In the genomic region with DNA sequence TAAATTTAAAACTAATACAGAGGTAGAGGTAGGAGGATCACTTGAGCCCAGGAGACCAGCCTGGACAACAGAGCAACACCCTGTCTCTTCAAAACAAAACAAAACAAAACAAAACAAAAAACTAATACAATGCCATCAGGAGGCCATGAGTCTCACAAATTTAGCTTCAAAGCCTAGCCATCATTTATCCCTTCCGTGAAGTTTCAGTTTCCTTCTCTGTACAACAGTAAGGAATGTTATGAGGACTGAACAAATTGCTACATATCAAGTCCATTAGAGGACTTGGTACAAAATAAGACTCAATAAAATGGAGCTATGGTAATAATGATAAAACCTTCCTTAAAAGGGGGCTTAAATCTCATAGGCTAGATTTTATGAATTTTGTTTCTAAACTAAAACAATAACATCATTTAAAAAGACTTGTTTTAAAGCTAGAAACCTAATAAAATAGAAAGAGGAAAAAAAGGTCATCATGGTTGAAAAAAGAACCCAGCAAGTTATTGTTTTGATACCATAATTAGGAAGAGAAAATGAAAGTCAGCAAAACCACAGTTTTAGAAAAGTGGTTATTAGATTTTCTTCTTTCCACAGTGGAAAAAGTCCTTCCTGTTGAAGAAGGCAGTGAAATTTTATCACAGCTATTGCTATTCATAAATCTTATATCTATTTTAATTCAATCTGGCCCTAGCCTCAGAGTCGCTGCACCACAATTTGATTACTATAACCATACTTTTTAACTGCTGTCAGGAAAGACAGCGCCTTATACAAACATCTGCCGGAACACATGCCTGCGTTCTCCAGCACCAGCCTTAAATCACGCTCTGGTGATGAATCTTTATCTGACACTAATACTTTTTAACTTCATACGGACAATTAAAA, we compare ENCODE assay signal across 1 cellular context.
TF ChIP-seq lines count a peak whose summit lies in the region.

No MANE protein-coding gene starts in this region.

TF ChIP-seq in GM12878, 131 proteins besides CTCF, POLR2A, EP300 and RAD21 (continued from another document):
- TF ChIP-seq, protein P1, sequence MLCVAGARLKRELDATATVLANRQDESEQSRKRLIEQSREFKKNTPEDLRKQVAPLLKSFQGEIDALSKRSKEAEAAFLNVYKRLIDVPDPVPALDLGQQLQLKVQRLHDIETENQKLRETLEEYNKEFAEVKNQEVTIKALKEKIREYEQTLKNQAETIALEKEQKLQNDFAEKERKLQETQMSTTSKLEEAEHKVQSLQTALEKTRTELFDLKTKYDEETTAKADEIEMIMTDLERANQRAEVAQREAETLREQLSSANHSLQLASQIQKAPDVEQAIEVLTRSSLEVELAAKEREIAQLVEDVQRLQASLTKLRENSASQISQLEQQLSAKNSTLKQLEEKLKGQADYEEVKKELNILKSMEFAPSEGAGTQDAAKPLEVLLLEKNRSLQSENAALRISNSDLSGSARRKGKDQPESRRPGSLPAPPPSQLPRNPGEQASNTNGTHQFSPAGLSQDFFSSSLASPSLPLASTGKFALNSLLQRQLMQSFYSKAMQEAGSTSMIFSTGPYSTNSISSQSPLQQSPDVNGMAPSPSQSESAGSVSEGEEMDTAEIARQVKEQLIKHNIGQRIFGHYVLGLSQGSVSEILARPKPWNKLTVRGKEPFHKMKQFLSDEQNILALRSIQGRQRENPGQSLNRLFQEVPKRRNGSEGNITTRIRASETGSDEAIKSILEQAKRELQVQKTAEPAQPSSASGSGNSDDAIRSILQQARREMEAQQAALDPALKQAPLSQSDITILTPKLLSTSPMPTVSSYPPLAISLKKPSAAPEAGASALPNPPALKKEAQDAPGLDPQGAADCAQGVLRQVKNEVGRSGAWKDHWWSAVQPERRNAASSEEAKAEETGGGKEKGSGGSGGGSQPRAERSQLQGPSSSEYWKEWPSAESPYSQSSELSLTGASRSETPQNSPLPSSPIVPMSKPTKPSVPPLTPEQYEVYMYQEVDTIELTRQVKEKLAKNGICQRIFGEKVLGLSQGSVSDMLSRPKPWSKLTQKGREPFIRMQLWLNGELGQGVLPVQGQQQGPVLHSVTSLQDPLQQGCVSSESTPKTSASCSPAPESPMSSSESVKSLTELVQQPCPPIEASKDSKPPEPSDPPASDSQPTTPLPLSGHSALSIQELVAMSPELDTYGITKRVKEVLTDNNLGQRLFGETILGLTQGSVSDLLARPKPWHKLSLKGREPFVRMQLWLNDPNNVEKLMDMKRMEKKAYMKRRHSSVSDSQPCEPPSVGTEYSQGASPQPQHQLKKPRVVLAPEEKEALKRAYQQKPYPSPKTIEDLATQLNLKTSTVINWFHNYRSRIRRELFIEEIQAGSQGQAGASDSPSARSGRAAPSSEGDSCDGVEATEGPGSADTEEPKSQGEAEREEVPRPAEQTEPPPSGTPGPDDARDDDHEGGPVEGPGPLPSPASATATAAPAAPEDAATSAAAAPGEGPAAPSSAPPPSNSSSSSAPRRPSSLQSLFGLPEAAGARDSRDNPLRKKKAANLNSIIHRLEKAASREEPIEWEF (IDR thresholded peaks at IDR 0.05; ENCODE audit: insufficient replicate concordance, low read depth, low read length): no peak
- TF ChIP-seq TCF7 (IDR thresholded peaks at IDR 0.05; ENCODE audit: borderline replicate concordance): peak; percentile 40; the same call in 1 of the 2 replicates
- 0 out of 2 replicates have a peak, but pooled peaks have one; percentile 59 for TF ChIP-seq ASH2L (IDR thresholded peaks at IDR 0.05; ENCODE audit: borderline replicate concordance, low read depth)
- peak; percentile 55; the same call in 1 of the 2 replicates for TF ChIP-seq EED (IDR thresholded peaks at IDR 0.05; ENCODE audit: low read depth)
- TF ChIP-seq, protein P2, sequence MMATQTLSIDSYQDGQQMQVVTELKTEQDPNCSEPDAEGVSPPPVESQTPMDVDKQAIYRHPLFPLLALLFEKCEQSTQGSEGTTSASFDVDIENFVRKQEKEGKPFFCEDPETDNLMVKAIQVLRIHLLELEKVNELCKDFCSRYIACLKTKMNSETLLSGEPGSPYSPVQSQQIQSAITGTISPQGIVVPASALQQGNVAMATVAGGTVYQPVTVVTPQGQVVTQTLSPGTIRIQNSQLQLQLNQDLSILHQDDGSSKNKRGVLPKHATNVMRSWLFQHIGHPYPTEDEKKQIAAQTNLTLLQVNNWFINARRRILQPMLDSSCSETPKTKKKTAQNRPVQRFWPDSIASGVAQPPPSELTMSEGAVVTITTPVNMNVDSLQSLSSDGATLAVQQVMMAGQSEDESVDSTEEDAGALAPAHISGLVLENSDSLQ (IDR thresholded peaks at IDR 0.05): peak; percentile 19; the same call in 1 of the 2 replicates
- TF ChIP-seq BHLHE40 (IDR thresholded peaks at IDR 0.05; ENCODE audit: borderline replicate concordance in 1 of 2, low read depth in 2 of 2, low read length in 1 of 2): 0 out of 4 replicates have a peak, but pooled peaks of 1 of the 2 experiments have one; percentile 49
- 0 out of 2 replicates have a peak, but pooled peaks have one; percentile 25 for TF ChIP-seq MXI1 (IDR thresholded peaks at IDR 0.05; ENCODE audit: low read depth, low read length)
- peak; percentile 35; the same call in 1 of the 2 replicates for TF ChIP-seq ZNF384 (IDR thresholded peaks at IDR 0.05; ENCODE audit: borderline replicate concordance, low read depth, low read length)
- peak; percentile 87 for TF ChIP-seq IKZF1 (conservative IDR thresholded peaks at IDR 0.05)
- TF ChIP-seq FOXM1 (IDR thresholded peaks at IDR 0.05; ENCODE audit: low read depth, low read length): peak; percentile 77; the same call in 1 of the 2 replicates
- peak; percentile 96 for TF ChIP-seq RUNX3 (IDR thresholded peaks at IDR 0.05; ENCODE audit: low read length)
- peak in 1 of 2 experiments; percentile 88; a peak in 1 of 4 replicates for TF ChIP-seq CEBPB (IDR thresholded peaks at IDR 0.05; ENCODE audit: borderline replicate concordance in 1 of 2, low read depth in 2 of 2, low read length in 2 of 2)
- TF ChIP-seq ESRRA (IDR thresholded peaks at IDR 0.05; ENCODE audit: low read length): no peak
